In the genomic region with DNA sequence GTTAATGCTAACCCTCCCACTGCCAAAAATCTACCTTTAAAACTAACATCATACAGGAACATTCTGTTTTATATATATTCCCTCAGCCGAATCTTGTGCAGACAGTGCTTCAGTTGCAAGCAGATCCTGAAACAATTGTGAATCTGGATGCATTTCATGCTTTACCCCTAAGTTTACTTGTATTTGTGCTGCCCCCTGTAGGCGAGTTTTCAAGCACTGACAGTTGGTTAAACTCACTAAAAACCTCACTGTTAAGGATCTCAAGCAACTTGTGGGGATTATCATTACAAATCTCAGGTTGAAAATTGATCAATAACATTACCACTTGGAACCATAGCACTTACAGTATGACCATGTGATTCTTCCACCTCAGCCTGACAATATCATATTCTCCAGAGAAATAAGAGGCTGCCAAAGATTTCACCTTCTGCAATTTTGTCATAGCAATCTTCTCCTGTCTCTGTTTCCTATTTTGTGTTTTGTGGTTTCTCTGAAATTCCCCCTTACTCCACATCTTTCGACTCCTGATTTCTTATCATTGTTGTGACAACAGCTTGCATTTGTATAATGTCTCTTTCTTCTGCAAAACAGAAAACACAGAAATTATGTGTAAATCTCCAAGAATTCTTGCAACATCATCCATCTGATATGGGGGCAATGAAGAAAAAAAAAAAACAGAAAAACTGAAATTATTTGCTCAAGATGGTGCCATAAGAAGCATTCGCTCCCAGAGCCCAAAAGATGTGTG, we compare ENCODE assay signal across 9 cellular contexts.
A peak's percentile ranks its signal among the peaks of the same experiment; 100 is the strongest.
DNase-seq lines count a peak whose midpoint lies in the region; ATAC-seq and TF ChIP-seq lines count a peak whose summit lies in the region.
"Had no signal": no experiment of that assay in that cellular context is flagged by ENCODE, and none has a peak within 500 bp of the region (broad histone marks: within the 10 kb centered on the region; RNA-seq: fewer than 3 reads in every experiment).

No MANE protein-coding gene starts in this region.

- H3K27me3 Mint-ChIP-seq in immature natural killer cell (ENCODE audit: low read depth in 3 of 3) (peaks cover 0 to 8% (median 1%) of the 10 kb centered on the region in 3 donors), type B pancreatic cell (peaks cover 2% of the 10 kb centered on the region)

- H3K36me3 Mint-ChIP-seq in immature natural killer cell (no peaks in the 10 kb centered on the region), type B pancreatic cell (no peaks in the 10 kb centered on the region)

- H3K27me3 ChIP-seq in A673 (replicated peaks; ENCODE audit: insufficient read depth, low read depth, low read length, poor library complexity): no peaks in the 10 kb centered on the region

- ATAC-seq in HG03457 (IDR thresholded peaks at IDR 0.05; ENCODE audit: unreplicated experiment) (no peak), HG02852 (IDR thresholded peaks at IDR 0.05; ENCODE audit: unreplicated experiment) (no peak)

- TF ChIP-seq CTCF in A673 (conservative IDR thresholded peaks at IDR 0.05; ENCODE audit: low read depth, low read length) (peak; percentile 70), GM12864 (IDR thresholded peaks at IDR 0.05; ENCODE audit: low read depth, low read length, missing control alignments) (peak; percentile 58), type B pancreatic cell (conservative IDR thresholded peaks at IDR 0.05) (peak; percentile 70)

- no peak overlapping the region for H3K27ac ChIP-seq in A673 (ENCODE audit: low read depth, low read length, poor library complexity, severe bottlenecking)
- H3K27ac ChIP-seq: thoracic aorta had no signal

- H3K4me1 Mint-ChIP-seq in immature natural killer cell (no peaks in the 10 kb centered on the region), type B pancreatic cell (ENCODE audit: unreplicated experiment) (no peaks in the 10 kb centered on the region)

- H3K27ac Mint-ChIP-seq in immature natural killer cell (no peak overlapping the region), type B pancreatic cell (no peak overlapping the region)

- H3K4me3 ChIP-seq in A673 (ENCODE audit: low read depth, low read length, poor library complexity, severe bottlenecking) (no peak overlapping the region), GM12864 (ENCODE audit: low read depth, low read length) (no peak overlapping the region)
- H3K4me3 ChIP-seq: thoracic aorta had no signal

- DNase-seq in A673 (ENCODE audit: low spot score): peak; percentile 65
- no peak for DNase-seq in GM12864 (ENCODE audit: low read depth)
- peak; percentile 24 for DNase-seq in NCI-H1694 treated with DMSO at 0.1 percent for 48 hours (lab: John Stamatoyannopoulos, UW)
- DNase-seq in astrocyte of the hippocampus (ENCODE audit: low read depth, low spot score): peak; percentile 71
- DNase-seq in immature natural killer cell: peak in 2 of 3 donors; percentile 4 to 17
- DNase-seq in type B pancreatic cell (ENCODE audit: extremely low spot score, unreplicated experiment): no peak

- no peaks in the 10 kb centered on the region for H3K36me3 ChIP-seq in A673 (ENCODE audit: insufficient read depth, low read length, poor library complexity, severe bottlenecking)
- H3K36me3 ChIP-seq: thoracic aorta had no signal

- peaks cover 0 to 4% (median 0%) of the 10 kb centered on the region in 6 donors for H3K9me3 Mint-ChIP-seq in immature natural killer cell
- H3K9me3 Mint-ChIP-seq in type B pancreatic cell: no peaks in the 10 kb centered on the region

- CTCF ChIA-PET in A673 (lab: Charles Lee): no interaction called here

- no peaks in the 10 kb centered on the region for H3K4me1 ChIP-seq in A673 (ENCODE audit: insufficient read depth, low read length, poor library complexity, severe bottlenecking)

- intact Hi-C loops in A673 (cut with micrococcal nuclease; ENCODE audit: unreplicated experiment): loop anchor here (5.0 to 10.0 kb wide), 3 partner anchors 191 to 704 kb away; no protein-coding TSS in a partner anchor

- H3K9me3 ChIP-seq in A673 (ENCODE audit: low read depth, low read length, poor library complexity, severe bottlenecking): no peaks in the 10 kb centered on the region
- H3K9me3 ChIP-seq: thoracic aorta had no signal

- no TSS peak for BruUV-seq in A673 (replicated peaks; lab: Mats Ljungman, UMichigan)

- no peak overlapping the region for H3K4me3 Mint-ChIP-seq in immature natural killer cell
- no peak overlapping the region for H3K4me3 Mint-ChIP-seq in type B pancreatic cell

- POLR2A ChIA-PET in A673 (lab: Charles Lee; ENCODE audit: low non-redundant PET): no interaction called here

Comparison
In these comparisons a context has a peak if more than half of its experiments do, and no peak if none do; other contexts are left out.
1. DNase-seq: peak in A673 (single experiment), NCI-H1694 treated with DMSO at 0.1 percent for 48 hours (single experiment), astrocyte of the hippocampus (single experiment) and immature natural killer cell (2 of 3); none in GM12864 (single experiment) and type B pancreatic cell (single experiment).
2. Peak in every context shown above with its lines, with median percentiles within 50 percentile points of each other: CTCF ChIP-seq.